8 cellular contexts compared by ENCODE assay signal in genomic region chr10:79244068-79244442, GRCh38.
A peak's percentile ranks its signal among the peaks of the same experiment; 100 is the strongest.
DNase-seq lines count a peak whose midpoint lies in the region; ATAC-seq and TF ChIP-seq lines count a peak whose summit lies in the region.

No MANE protein-coding gene starts in this region.

- H3K9ac ChIP-seq in HUES48 (ENCODE audit: low read depth, low read length): no peak overlapping the region

- peaks cover 41% of the 10 kb centered on the region for H3K4me1 ChIP-seq in HUES48 (ENCODE audit: control insufficient read depth, insufficient read depth, low read length)
- peaks cover 40% of the 10 kb centered on the region for H3K4me1 ChIP-seq in ectodermal cell (ENCODE audit: control insufficient read depth, insufficient read depth, low read length)
- peaks cover 76% of the 10 kb centered on the region for H3K4me1 ChIP-seq in psoas muscle

- H3K27me3 ChIP-seq in HUES48 (ENCODE audit: control insufficient read depth, insufficient read depth, low read length) (peaks cover 42% of the 10 kb centered on the region), ectodermal cell (ENCODE audit: control insufficient read depth, insufficient read depth, low read length, poor library complexity, severe bottlenecking) (peaks cover 6% of the 10 kb centered on the region), psoas muscle (ENCODE audit: insufficient read depth in 3 of 3, low read length in 2 of 3) (no peaks in the 10 kb centered on the region)

- H3K9me3 ChIP-seq in HUES48 (ENCODE audit: control insufficient read depth, insufficient read depth, low read length) (no peaks in the 10 kb centered on the region), ectodermal cell (ENCODE audit: control insufficient read depth, low read length) (no peaks in the 10 kb centered on the region), psoas muscle (no peaks in the 10 kb centered on the region)

- TF ChIP-seq CTCF in psoas muscle (IDR thresholded peaks at IDR 0.05): no peak

- intact Hi-C loops in psoas muscle (cut with DNase I): no loop called here
- intact Hi-C loops in left colon (cut with DNase I, micrococcal nuclease): no loop called here

- peak overlapping the region; percentile 53 for H3K4me3 ChIP-seq in HUES48 (ENCODE audit: low read depth, low read length)
- peak overlapping the region; percentile 61 for H3K4me3 ChIP-seq in ectodermal cell (ENCODE audit: insufficient read depth, low read depth, low read length)
- H3K4me3 ChIP-seq in psoas muscle: peak overlapping the region; percentile 67

- ATAC-seq in GM18517 (IDR thresholded peaks at IDR 0.05; ENCODE audit: unreplicated experiment) (peak; percentile 1), psoas muscle (no peak), GM21825 (IDR thresholded peaks at IDR 0.05; ENCODE audit: unreplicated experiment) (no peak), GM21423 (IDR thresholded peaks at IDR 0.05; ENCODE audit: unreplicated experiment) (no peak), left colon (no peak)

- H3K27ac ChIP-seq in HUES48 (ENCODE audit: low read depth, low read length) (no peak overlapping the region), ectodermal cell (ENCODE audit: insufficient read depth, low read depth, low read length, poor library complexity, severe bottlenecking) (no peak overlapping the region), psoas muscle (peak overlapping the region; percentile 63)

- no peak for DNase-seq in psoas muscle
- no peak for DNase-seq in amygdala (lab: John Stamatoyannopoulos, UW)
- no peak for DNase-seq in left colon

- no peaks in the 10 kb centered on the region for H3K36me3 ChIP-seq in HUES48 (ENCODE audit: control insufficient read depth, insufficient read depth, low read length)
- H3K36me3 ChIP-seq in ectodermal cell (ENCODE audit: control insufficient read depth, insufficient read depth, low read length): no peaks in the 10 kb centered on the region
- H3K36me3 ChIP-seq in psoas muscle (ENCODE audit: insufficient read depth in 1 of 2, low read depth in 1 of 2): no peaks in the 10 kb centered on the region

- WGBS in ectodermal cell, 2 experiments: 73 to 75% methylated on average over 10 of the region's 10 CpGs
- 71 to 74% (median 73%) methylated on average over 10 of the region's 10 CpGs for WGBS in psoas muscle, 3 donors
